Comparison of ENCODE assay signal across 1 cellular context in genomic region chr17:78340183-78340955, GRCh38.
TF ChIP-seq lines count a peak whose summit lies in the region.

No MANE protein-coding gene starts in this region.

TF ChIP-seq in HepG2, 621 proteins besides CTCF, POLR2A, EP300 and RAD21:
- TF ChIP-seq REPIN1 (CRISPR knock-in tag; IDR thresholded peaks at IDR 0.05; ENCODE audit: borderline replicate concordance, low read depth) (no peak), SALL1 (CRISPR knock-in tag; IDR thresholded peaks at IDR 0.05) (0 out of 2 replicates have a peak, but pooled peaks have one; percentile 11)
TF ChIP-seq in HepG2: peak in this region for 1.
